ENCODE assay signal across 1 cellular context in the genomic region with DNA sequence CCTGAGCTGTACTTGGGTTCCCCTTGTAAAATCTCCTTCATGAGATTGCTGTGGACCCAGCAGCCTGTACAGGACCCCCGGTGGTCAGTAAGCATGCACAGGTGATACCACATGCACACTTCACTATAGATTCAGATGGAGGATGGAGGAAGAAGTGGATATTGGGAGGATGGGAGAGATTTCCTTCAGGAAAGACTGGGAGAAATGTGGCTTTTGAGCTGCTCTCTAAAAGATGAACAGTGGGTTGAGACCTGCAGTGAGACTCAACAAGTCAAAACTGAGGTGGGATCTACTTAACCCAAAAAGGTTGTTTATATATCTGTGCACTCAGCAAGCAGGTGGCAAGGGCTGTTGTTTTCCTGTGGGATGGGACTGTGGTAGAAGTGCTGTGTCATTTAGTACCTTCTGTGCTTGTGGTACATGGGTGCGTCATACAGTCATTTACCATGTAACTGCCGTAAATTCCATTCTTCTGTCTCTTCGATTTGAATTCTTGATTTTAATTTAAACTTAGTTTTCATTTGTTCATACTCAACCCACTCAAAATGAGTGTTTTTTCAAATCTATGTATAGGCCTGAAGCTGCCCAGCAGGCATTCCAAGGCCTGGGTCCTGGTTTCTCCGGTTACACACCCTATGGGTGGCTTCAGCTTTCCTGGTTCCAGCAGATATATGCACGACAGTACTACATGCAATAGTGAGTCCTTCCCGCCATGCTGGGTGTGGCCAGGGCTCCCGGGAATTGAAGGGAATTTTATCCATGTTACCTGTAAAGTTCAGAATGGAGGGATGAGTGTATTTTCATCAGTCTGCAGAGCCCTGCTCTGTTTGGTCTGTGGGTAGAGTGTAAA.
TF ChIP-seq lines count a peak whose summit lies in the region.

No MANE protein-coding gene starts in this region.

TF ChIP-seq in SK-N-SH, 30 proteins besides CTCF, POLR2A, EP300 and RAD21 (continued from another document):
- TF ChIP-seq, protein P1, sequence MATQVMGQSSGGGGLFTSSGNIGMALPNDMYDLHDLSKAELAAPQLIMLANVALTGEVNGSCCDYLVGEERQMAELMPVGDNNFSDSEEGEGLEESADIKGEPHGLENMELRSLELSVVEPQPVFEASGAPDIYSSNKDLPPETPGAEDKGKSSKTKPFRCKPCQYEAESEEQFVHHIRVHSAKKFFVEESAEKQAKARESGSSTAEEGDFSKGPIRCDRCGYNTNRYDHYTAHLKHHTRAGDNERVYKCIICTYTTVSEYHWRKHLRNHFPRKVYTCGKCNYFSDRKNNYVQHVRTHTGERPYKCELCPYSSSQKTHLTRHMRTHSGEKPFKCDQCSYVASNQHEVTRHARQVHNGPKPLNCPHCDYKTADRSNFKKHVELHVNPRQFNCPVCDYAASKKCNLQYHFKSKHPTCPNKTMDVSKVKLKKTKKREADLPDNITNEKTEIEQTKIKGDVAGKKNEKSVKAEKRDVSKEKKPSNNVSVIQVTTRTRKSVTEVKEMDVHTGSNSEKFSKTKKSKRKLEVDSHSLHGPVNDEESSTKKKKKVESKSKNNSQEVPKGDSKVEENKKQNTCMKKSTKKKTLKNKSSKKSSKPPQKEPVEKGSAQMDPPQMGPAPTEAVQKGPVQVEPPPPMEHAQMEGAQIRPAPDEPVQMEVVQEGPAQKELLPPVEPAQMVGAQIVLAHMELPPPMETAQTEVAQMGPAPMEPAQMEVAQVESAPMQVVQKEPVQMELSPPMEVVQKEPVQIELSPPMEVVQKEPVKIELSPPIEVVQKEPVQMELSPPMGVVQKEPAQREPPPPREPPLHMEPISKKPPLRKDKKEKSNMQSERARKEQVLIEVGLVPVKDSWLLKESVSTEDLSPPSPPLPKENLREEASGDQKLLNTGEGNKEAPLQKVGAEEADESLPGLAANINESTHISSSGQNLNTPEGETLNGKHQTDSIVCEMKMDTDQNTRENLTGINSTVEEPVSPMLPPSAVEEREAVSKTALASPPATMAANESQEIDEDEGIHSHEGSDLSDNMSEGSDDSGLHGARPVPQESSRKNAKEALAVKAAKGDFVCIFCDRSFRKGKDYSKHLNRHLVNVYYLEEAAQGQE (IDR thresholded peaks at IDR 0.05; ENCODE audit: low read depth, low read length) = no peak
- no peak for TF ChIP-seq SMC3 (IDR thresholded peaks at IDR 0.05; ENCODE audit: low read depth, low read length)
- TF ChIP-seq SIN3A (IDR thresholded peaks at IDR 0.05; ENCODE audit: borderline replicate concordance, low read depth, low read length) = no peak
- no peak for TF ChIP-seq ELF1 (IDR thresholded peaks at IDR 0.05)
- TF ChIP-seq TCF12 (IDR thresholded peaks at IDR 0.05) = no peak
- TF ChIP-seq, protein P2, sequence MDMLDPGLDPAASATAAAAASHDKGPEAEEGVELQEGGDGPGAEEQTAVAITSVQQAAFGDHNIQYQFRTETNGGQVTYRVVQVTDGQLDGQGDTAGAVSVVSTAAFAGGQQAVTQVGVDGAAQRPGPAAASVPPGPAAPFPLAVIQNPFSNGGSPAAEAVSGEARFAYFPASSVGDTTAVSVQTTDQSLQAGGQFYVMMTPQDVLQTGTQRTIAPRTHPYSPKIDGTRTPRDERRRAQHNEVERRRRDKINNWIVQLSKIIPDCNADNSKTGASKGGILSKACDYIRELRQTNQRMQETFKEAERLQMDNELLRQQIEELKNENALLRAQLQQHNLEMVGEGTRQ (IDR thresholded peaks at IDR 0.05; ENCODE audit: borderline replicate concordance, low read depth, low read length) = no peak
